2 cellular contexts compared by ENCODE assay signal in the genomic region with DNA sequence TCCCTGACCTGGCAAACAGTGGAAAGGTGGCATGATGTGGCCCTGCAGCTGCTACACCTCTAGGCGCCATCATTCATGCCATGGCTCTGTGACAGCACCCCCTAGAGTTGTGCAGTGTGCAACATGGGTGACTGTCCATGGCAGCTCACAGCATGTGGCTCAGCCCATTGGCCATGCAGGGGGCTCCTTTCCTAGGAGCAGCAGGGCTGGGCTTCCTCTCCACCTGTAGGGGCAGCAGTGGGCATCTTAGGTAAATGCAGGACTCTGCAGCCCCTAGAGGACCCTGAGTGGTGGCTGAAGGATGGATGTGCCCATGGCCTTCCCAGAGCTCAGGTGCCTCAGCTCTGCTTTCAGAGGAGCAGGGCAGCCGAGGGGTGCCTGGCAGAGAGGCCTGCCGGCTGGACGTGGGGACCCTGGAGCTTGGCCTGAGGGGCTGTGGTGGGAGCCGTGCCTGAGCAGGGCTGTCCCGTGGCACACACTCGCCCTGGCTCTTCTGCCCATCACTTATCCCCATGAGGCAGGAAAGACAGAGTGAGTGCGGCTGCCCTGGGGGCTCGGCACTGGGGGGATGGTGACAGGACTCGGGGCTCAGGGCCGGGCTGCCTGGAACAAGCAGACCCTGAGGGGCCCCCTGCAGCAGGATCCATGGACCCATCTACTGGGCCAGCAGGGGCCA.
A peak's percentile ranks its signal among the peaks of the same experiment; 100 is the strongest.
TF ChIP-seq lines count a peak whose summit lies in the region.

No MANE protein-coding gene starts in this region.

TF ChIP-seq in Ishikawa, 13 proteins besides CTCF, POLR2A, EP300 and RAD21:
- TF ChIP-seq TAF1 (IDR thresholded peaks at IDR 0.05; ENCODE audit: low read depth) (no peak), CEBPB (IDR thresholded peaks at IDR 0.05) (no peak), FOXM1 (IDR thresholded peaks at IDR 0.05; ENCODE audit: borderline replicate concordance, low read depth) (no peak), TEAD4 (IDR thresholded peaks at IDR 0.05) (no peak), EGR1 (IDR thresholded peaks at IDR 0.05) (no peak), NFIC (IDR thresholded peaks at IDR 0.05) (no peak), CREB1 (IDR thresholded peaks at IDR 0.05; ENCODE audit: low read depth) (no peak), TCF12 (IDR thresholded peaks at IDR 0.05; ENCODE audit: low read depth) (no peak), YY1 (IDR thresholded peaks at IDR 0.05; ENCODE audit: low read depth) (no peak), ZBTB7A (IDR thresholded peaks at IDR 0.05; ENCODE audit: low read depth) (no peak)
- TF ChIP-seq, protein P1, sequence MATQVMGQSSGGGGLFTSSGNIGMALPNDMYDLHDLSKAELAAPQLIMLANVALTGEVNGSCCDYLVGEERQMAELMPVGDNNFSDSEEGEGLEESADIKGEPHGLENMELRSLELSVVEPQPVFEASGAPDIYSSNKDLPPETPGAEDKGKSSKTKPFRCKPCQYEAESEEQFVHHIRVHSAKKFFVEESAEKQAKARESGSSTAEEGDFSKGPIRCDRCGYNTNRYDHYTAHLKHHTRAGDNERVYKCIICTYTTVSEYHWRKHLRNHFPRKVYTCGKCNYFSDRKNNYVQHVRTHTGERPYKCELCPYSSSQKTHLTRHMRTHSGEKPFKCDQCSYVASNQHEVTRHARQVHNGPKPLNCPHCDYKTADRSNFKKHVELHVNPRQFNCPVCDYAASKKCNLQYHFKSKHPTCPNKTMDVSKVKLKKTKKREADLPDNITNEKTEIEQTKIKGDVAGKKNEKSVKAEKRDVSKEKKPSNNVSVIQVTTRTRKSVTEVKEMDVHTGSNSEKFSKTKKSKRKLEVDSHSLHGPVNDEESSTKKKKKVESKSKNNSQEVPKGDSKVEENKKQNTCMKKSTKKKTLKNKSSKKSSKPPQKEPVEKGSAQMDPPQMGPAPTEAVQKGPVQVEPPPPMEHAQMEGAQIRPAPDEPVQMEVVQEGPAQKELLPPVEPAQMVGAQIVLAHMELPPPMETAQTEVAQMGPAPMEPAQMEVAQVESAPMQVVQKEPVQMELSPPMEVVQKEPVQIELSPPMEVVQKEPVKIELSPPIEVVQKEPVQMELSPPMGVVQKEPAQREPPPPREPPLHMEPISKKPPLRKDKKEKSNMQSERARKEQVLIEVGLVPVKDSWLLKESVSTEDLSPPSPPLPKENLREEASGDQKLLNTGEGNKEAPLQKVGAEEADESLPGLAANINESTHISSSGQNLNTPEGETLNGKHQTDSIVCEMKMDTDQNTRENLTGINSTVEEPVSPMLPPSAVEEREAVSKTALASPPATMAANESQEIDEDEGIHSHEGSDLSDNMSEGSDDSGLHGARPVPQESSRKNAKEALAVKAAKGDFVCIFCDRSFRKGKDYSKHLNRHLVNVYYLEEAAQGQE (IDR thresholded peaks at IDR 0.05; ENCODE audit: low read depth) = no peak
- TF ChIP-seq, protein P2, sequence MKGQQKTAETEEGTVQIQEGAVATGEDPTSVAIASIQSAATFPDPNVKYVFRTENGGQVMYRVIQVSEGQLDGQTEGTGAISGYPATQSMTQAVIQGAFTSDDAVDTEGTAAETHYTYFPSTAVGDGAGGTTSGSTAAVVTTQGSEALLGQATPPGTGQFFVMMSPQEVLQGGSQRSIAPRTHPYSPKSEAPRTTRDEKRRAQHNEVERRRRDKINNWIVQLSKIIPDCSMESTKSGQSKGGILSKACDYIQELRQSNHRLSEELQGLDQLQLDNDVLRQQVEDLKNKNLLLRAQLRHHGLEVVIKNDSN (IDR thresholded peaks at IDR 0.05) = no peak

TF ChIP-seq in K562, 482 proteins besides CTCF, POLR2A, EP300 and RAD21:
- TF ChIP-seq, protein P3, sequence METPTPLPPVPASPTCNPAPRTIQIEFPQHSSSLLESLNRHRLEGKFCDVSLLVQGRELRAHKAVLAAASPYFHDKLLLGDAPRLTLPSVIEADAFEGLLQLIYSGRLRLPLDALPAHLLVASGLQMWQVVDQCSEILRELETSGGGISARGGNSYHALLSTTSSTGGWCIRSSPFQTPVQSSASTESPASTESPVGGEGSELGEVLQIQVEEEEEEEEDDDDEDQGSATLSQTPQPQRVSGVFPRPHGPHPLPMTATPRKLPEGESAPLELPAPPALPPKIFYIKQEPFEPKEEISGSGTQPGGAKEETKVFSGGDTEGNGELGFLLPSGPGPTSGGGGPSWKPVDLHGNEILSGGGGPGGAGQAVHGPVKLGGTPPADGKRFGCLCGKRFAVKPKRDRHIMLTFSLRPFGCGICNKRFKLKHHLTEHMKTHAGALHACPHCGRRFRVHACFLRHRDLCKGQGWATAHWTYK (CRISPR knock-in tag; IDR thresholded peaks at IDR 0.05) = no peak
- TF ChIP-seq TBL1XR1 (IDR thresholded peaks at IDR 0.05; ENCODE audit: low read length in 2 of 2) = no peak
- 0 out of 3 replicates have a peak, but pooled peaks of 1 of the 2 experiments have one; percentile 23 for TF ChIP-seq CBX3 (IDR thresholded peaks at IDR 0.05; ENCODE audit: borderline replicate concordance in 1 of 2, low read length in 2 of 2)
- peak; percentile 67 for TF ChIP-seq POLR2G (IDR thresholded peaks at IDR 0.05; ENCODE audit: low read depth, low read length)
- TF ChIP-seq, protein P4, sequence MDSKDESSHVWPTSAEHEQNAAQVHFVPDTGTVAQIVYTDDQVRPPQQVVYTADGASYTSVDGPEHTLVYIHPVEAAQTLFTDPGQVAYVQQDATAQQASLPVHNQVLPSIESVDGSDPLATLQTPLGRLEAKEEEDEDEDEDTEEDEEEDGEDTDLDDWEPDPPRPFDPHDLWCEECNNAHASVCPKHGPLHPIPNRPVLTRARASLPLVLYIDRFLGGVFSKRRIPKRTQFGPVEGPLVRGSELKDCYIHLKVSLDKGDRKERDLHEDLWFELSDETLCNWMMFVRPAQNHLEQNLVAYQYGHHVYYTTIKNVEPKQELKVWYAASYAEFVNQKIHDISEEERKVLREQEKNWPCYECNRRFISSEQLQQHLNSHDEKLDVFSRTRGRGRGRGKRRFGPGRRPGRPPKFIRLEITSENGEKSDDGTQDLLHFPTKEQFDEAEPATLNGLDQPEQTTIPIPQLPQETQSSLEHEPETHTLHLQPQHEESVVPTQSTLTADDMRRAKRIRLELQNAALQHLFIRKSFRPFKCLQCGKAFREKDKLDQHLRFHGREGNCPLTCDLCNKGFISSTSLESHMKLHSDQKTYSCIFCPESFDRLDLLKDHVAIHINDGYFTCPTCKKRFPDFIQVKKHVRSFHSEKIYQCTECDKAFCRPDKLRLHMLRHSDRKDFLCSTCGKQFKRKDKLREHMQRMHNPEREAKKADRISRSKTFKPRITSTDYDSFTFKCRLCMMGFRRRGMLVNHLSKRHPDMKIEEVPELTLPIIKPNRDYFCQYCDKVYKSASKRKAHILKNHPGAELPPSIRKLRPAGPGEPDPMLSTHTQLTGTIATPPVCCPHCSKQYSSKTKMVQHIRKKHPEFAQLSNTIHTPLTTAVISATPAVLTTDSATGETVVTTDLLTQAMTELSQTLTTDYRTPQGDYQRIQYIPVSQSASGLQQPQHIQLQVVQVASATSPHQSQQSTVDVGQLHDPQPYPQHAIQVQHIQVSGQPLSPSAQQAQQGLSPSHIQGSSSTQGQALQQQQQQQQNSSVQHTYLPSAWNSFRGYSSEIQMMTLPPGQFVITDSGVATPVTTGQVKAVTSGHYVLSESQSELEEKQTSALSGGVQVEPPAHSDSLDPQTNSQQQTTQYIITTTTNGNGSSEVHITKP (IDR thresholded peaks at IDR 0.05; ENCODE audit: partially characterized antibody) = peak; percentile 66
- no peak for TF ChIP-seq ATF4 (CRISPR knock-in tag; IDR thresholded peaks at IDR 0.05)
- TF ChIP-seq CBX1 (IDR thresholded peaks at IDR 0.05; ENCODE audit: low read depth) = peak; percentile 48; the same call in 1 of the 2 replicates
- TF ChIP-seq YY1 (IDR thresholded peaks at IDR 0.05; ENCODE audit: borderline replicate concordance in 1 of 3, control insufficient read depth in 1 of 3, extremely low read depth in 1 of 3, insufficient read depth in 3 of 3, insufficient read length in 1 of 3, insufficient replicate concordance in 2 of 3, low read depth in 1 of 3, low read length in 2 of 3) = peak in 1 of 3 experiments; percentile 27
- TF ChIP-seq ZBTB7A (IDR thresholded peaks at IDR 0.05; ENCODE audit: borderline replicate concordance, control insufficient read depth, low read depth, low read length) = peak; percentile 66
- TF ChIP-seq HIVEP1 (CRISPR knock-in tag; IDR thresholded peaks at IDR 0.05) = no peak
- no peak for TF ChIP-seq PYGO2 (tag; IDR thresholded peaks at IDR 0.05)
- no peak for TF ChIP-seq THAP12 (CRISPR knock-in tag; IDR thresholded peaks at IDR 0.05)
- no peak for TF ChIP-seq ELF1 (tag; IDR thresholded peaks at IDR 0.05)
